9 cellular contexts compared by ENCODE assay signal in the genomic region with DNA sequence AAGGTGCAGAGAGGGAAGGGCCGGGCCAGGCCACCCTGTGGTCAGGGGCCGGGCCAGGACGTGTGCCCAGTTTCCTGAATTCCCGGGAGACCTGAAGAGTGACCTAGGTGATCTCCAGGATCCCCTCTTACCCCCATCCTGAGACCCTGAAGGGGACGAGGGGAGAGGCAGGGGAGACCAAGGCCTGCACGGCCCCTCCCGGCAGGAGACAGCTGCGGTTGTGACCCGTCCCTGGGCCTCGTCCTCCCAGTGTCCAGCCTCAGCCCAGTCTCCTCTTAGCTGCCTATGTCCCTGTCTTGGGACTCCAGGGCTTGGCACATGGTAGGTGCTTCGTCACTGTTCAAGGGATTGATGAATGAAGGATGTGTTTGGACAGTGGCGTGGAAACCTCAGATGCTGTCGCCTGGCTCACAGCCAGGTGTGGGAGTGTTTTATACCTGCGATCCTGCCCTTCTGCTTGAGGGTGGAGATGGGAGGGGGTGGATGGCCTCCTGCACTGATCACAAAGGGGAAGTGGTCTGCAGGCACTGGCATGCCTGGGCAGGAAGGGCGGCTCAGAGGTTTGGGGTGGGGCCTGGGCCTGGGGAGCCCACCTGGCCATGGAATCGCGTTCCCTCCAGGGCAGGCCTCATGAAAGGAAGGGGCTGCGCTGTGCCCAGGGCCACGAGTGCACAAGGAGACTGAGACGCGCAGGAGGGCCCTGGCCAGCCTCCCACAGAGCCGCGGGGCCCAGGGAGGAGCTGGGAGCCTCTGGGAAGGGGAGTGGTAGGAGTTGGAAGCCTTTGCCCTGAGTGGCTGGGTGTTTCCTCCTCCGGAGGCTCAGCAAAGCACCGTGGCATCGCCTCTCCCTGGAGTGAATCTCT. TPM values are rescaled to one million over a fixed set of nuclear protein-coding genes. Genes with fewer than 3 reads are reported as not detected.
DNase-seq lines count a peak whose midpoint lies in the region; ATAC-seq and TF ChIP-seq lines count a peak whose summit lies in the region.
"Had no signal": no experiment of that assay in that cellular context is flagged by ENCODE, and none has a peak within 500 bp of the region (broad histone marks: within the 10 kb centered on the region; RNA-seq: fewer than 3 reads in every experiment).

No MANE protein-coding gene starts in this region.

- TF ChIP-seq CTCF in mesothelial cell of epicardium (IDR thresholded peaks at IDR 0.05; ENCODE audit: unreplicated experiment), result no peak

- H3K36me3 Mint-ChIP-seq in mesothelial cell of epicardium, result no peaks in the 10 kb centered on the region
- peaks cover 7% of the 10 kb centered on the region for H3K36me3 Mint-ChIP-seq in activated T-cell treated with anti-CD3 and anti-CD28 coated beads, Interleukin-2, amount 50 U/mL, for 4 hours (ENCODE audit: insufficient read depth)

- H3K9me3 Mint-ChIP-seq in mesothelial cell of epicardium, result no peaks in the 10 kb centered on the region
- H3K9me3 Mint-ChIP-seq in activated T-cell treated with anti-CD3 and anti-CD28 coated beads, Interleukin-2, amount 50 U/mL, for 4 hours, result no peaks in the 10 kb centered on the region
- H3K9me3 Mint-ChIP-seq: activated T-cell treated with anti-CD3 and anti-CD28 coated beads, Interleukin-2, amount 50 U/mL, for 72 hours had no signal

- no peak for ATAC-seq in activated T-cell treated with anti-CD3 and anti-CD28 coated beads, Interleukin-2, amount 50 U/mL, for 4 hours
- ATAC-seq: activated T-cell treated with anti-CD3 and anti-CD28 coated beads, Interleukin-2, amount 50 U/mL, for 72 hours had no signal

- H3K27ac Mint-ChIP-seq in mesothelial cell of epicardium, result peak overlapping the region; percentile 77
- H3K27ac Mint-ChIP-seq: activated T-cell treated with anti-CD3 and anti-CD28 coated beads, Interleukin-2, amount 50 U/mL, for 72 hours had no signal

- peaks cover 58% of the 10 kb centered on the region for H3K4me1 Mint-ChIP-seq in mesothelial cell of epicardium
- H3K4me1 Mint-ChIP-seq in activated T-cell treated with anti-CD3 and anti-CD28 coated beads, Interleukin-2, amount 50 U/mL, for 4 hours (ENCODE audit: low read depth), result peaks cover 20% of the 10 kb centered on the region

- peak overlapping the region; percentile 10 for H3K4me3 Mint-ChIP-seq in mesothelial cell of epicardium
- H3K4me3 Mint-ChIP-seq in activated T-cell treated with anti-CD3 and anti-CD28 coated beads, Interleukin-2, amount 50 U/mL, for 4 hours, result no peak overlapping the region
- H3K4me3 Mint-ChIP-seq: activated T-cell treated with anti-CD3 and anti-CD28 coated beads, Interleukin-2, amount 50 U/mL, for 72 hours had no signal

- DNase-seq in DMS79 treated with DMSO at 0.1 percent for 48 hours (lab: John Stamatoyannopoulos, UW), result peak; percentile 60
- peak; percentile 82 for DNase-seq in NCI-H1105 (lab: John Stamatoyannopoulos, UW)
- DNase-seq in SKM-1 (lab: John Stamatoyannopoulos, UW; ENCODE audit: unreplicated experiment), result peak; percentile 72
- DNase-seq in mesothelial cell of epicardium (ENCODE audit: low spot score in 2 of 2, unreplicated experiment in 2 of 2), result peak in 1 of 2 experiments; percentile 55
- no peak for DNase-seq in dermis blood vessel endothelial cell
- no peak for DNase-seq in DMS 273 (lab: John Stamatoyannopoulos, UW; ENCODE audit: unreplicated experiment)
- DNase-seq in activated T-cell treated with anti-CD3 and anti-CD28 coated beads, Interleukin-2, amount 50 U/mL, for 4 hours, result no peak
- DNase-seq in NCI-H1694 treated with DMSO at 0.1 percent for 48 hours (lab: John Stamatoyannopoulos, UW), result no peak
- DNase-seq: activated T-cell treated with anti-CD3 and anti-CD28 coated beads, Interleukin-2, amount 50 U/mL, for 72 hours had no signal

- H3K27me3 Mint-ChIP-seq in mesothelial cell of epicardium (ENCODE audit: low read depth), result no peaks in the 10 kb centered on the region
- H3K27me3 Mint-ChIP-seq in activated T-cell treated with anti-CD3 and anti-CD28 coated beads, Interleukin-2, amount 50 U/mL, for 4 hours (ENCODE audit: low read depth), result no peaks in the 10 kb centered on the region

RNA-seq across cellular contexts. Expression of gene SH3TC1, which starts 6.9 kb away (rescaled TPM):
- total RNA-seq in mesothelial cell of epicardium, result 22.0 to 24.0 TPM (median 23.2 TPM) in 3 replicates
- total RNA-seq in dermis blood vessel endothelial cell, result 148 and 217 TPM in 2 replicates
- 1 to 10 TPM; 3.0 to 8.8 (median 4.0) TPM for total RNA-seq in activated T-cell treated with anti-CD3 and anti-CD28 coated beads, Interleukin-2, amount 50 U/mL, for 4 hours

RNA-seq across cellular contexts. Expression of gene ABLIM2, which starts 47.4 kb away (rescaled TPM):
- total RNA-seq in mesothelial cell of epicardium (2.7 to 3.5 TPM (median 3.1 TPM) in 3 replicates), dermis blood vessel endothelial cell (8.8 and 10.8 TPM in 2 replicates)
- total RNA-seq in activated T-cell treated with anti-CD3 and anti-CD28 coated beads, Interleukin-2, amount 50 U/mL, for 4 hours, result under 1 TPM; 0.26 to 0.54 (median 0.30) TPM

Comparison
In these comparisons a context has a peak if more than half of its experiments do, and no peak if none do; other contexts are left out.
1. DNase-seq: peak in DMS79 treated with DMSO at 0.1 percent for 48 hours (single experiment), NCI-H1105 (single experiment) and SKM-1 (single experiment); none in dermis blood vessel endothelial cell (single experiment), DMS 273 (single experiment), activated T-cell treated with anti-CD3 and anti-CD28 coated beads, Interleukin-2, amount 50 U/mL, for 4 hours (single experiment) and NCI-H1694 treated with DMSO at 0.1 percent for 48 hours (single experiment).